In genomic region chr12:67441736-67442346, GRCh38 we compare ENCODE assay signal across 9 cellular contexts.
A peak's percentile ranks its signal among the peaks of the same experiment; 100 is the strongest.
DNase-seq lines count a peak whose midpoint lies in the region; ATAC-seq and TF ChIP-seq lines count a peak whose summit lies in the region.
"Had no signal": no experiment of that assay in that cellular context is flagged by ENCODE, and none has a peak within 500 bp of the region (broad histone marks: within the 10 kb centered on the region; RNA-seq: fewer than 3 reads in every experiment).

No MANE protein-coding gene starts in this region.

- no peak overlapping the region for H3K27ac ChIP-seq in PC-3 (ENCODE audit: low read length)

- no peaks in the 10 kb centered on the region for H3K9me3 ChIP-seq in PC-3 (ENCODE audit: low read length)

- H3F3A ChIP-seq in PC-3 (ENCODE audit: low read length, unreplicated experiment) = no peaks in the 10 kb centered on the region

- no peaks in the 10 kb centered on the region for H3K9me2 ChIP-seq in PC-3 (replicated peaks; ENCODE audit: low read length)

- peaks cover 0 to 3% of the 10 kb centered on the region in 2 donors for H3K9me3 Mint-ChIP-seq in activated T-cell treated with anti-CD3 and anti-CD28 coated beads, Interleukin-2, amount 50 U/mL, for 72 hours
- peaks cover 24% of the 10 kb centered on the region for H3K9me3 Mint-ChIP-seq in nephron progenitor cell
- H3K9me3 Mint-ChIP-seq in stimulated activated naive CD8-positive, alpha-beta T cell treated with anti-CD3 and anti-CD28 coated beads, Interleukin-15, amount 100 ng/mL, for 72 hours = peaks cover 8 to 12% of the 10 kb centered on the region in 2 donors
- H3K9me3 Mint-ChIP-seq: dendritic cell treated with granulocyte-macrophage colony-stimulating factor and Interleukin-4, amounts not matched to agents 40 ng/mL and 50 ng/mL, for 4 days had no signal

- H3K27me3 Mint-ChIP-seq in activated T-cell treated with anti-CD3 and anti-CD28 coated beads, Interleukin-2, amount 50 U/mL, for 72 hours (ENCODE audit: low read depth) = peaks cover 26% of the 10 kb centered on the region
- peaks cover 5% of the 10 kb centered on the region for H3K27me3 Mint-ChIP-seq in nephron progenitor cell (ENCODE audit: low read depth, poor library complexity)
- H3K27me3 Mint-ChIP-seq in stimulated activated naive CD8-positive, alpha-beta T cell treated with anti-CD3 and anti-CD28 coated beads, Interleukin-15, amount 100 ng/mL, for 72 hours = no peaks in the 10 kb centered on the region

- no peaks in the 10 kb centered on the region for H3K27me3 ChIP-seq in PC-3 (ENCODE audit: low read length)

- peaks cover 9% of the 10 kb centered on the region; the same call in 1 of the 2 replicates for H3K4me1 ChIP-seq in PC-3 (ENCODE audit: insufficient read depth, low read length)

- peak overlapping the region; percentile 23 to 40 for H3K4me3 Mint-ChIP-seq in activated T-cell treated with anti-CD3 and anti-CD28 coated beads, Interleukin-2, amount 50 U/mL, for 72 hours
- no peak overlapping the region for H3K4me3 Mint-ChIP-seq in nephron progenitor cell
- peak overlapping the region in 1 of 2 donors; percentile 1 for H3K4me3 Mint-ChIP-seq in stimulated activated naive CD8-positive, alpha-beta T cell treated with anti-CD3 and anti-CD28 coated beads, Interleukin-15, amount 100 ng/mL, for 72 hours
- H3K4me3 Mint-ChIP-seq: dendritic cell treated with granulocyte-macrophage colony-stimulating factor and Interleukin-4, amounts not matched to agents 40 ng/mL and 50 ng/mL, for 4 days had no signal

- DNase-seq in D341Med (ENCODE audit: low spot score) (peak; percentile 87), HuH-7.5 (ENCODE audit: low spot score) (peak; percentile 60), PC-3 (peak; percentile 82), fibroblast of mammary gland (ENCODE audit: low read depth) (peak; percentile 81), nephron progenitor cell (peak; percentile 81)
- DNase-seq in activated T-cell treated with anti-CD3 and anti-CD28 coated beads, Interleukin-2, amount 50 U/mL, for 72 hours = peak; percentile 78
- DNase-seq in stimulated activated naive CD8-positive, alpha-beta T cell treated with anti-CD3 and anti-CD28 coated beads, Interleukin-15, amount 100 ng/mL, for 72 hours = peak; percentile 66 to 69

- ATAC-seq in GM21423 (IDR thresholded peaks at IDR 0.05; ENCODE audit: unreplicated experiment) = peak; percentile 83
- ATAC-seq in PC-3 = peak; percentile 98
- ATAC-seq in activated T-cell treated with anti-CD3 and anti-CD28 coated beads, Interleukin-2, amount 50 U/mL, for 72 hours (replicated peaks in 1 of 2) = peak; percentile 81 to 93
- peak; percentile 87 for ATAC-seq in stimulated activated naive CD8-positive, alpha-beta T cell treated with anti-CD3 and anti-CD28 coated beads, Interleukin-15, amount 100 ng/mL, for 72 hours

- peak; percentile 89 for TF ChIP-seq CTCF in PC-3 (conservative IDR thresholded peaks at IDR 0.05; ENCODE audit: low read depth, low read length)
- peak; percentile 95 for TF ChIP-seq CTCF in fibroblast of mammary gland (conservative IDR thresholded peaks at IDR 0.05; ENCODE audit: control insufficient read depth, insufficient read depth, low read depth, low read length)
- TF ChIP-seq CTCF in nephron progenitor cell (IDR thresholded peaks at IDR 0.05) = peak; percentile 76

- H3K4me2 ChIP-seq in PC-3 (ENCODE audit: low read length) = peak overlapping the region; percentile 35; the same call in 1 of the 2 replicates

- H4K20me1 ChIP-seq in PC-3 (ENCODE audit: low read length) = no peaks in the 10 kb centered on the region

- peak overlapping the region; percentile 48; the same call in 1 of the 2 replicates for H2AFZ ChIP-seq in PC-3 (ENCODE audit: low read length)

- POLR2A ChIA-PET in PC-3 (lab: Charles Lee; ENCODE audit: unreplicated experiment) = no interaction called here

- H3K27ac Mint-ChIP-seq in activated T-cell treated with anti-CD3 and anti-CD28 coated beads, Interleukin-2, amount 50 U/mL, for 72 hours = no peak overlapping the region
- H3K27ac Mint-ChIP-seq in nephron progenitor cell = no peak overlapping the region
- no peak overlapping the region for H3K27ac Mint-ChIP-seq in stimulated activated naive CD8-positive, alpha-beta T cell treated with anti-CD3 and anti-CD28 coated beads, Interleukin-15, amount 100 ng/mL, for 72 hours
- H3K27ac Mint-ChIP-seq: dendritic cell treated with granulocyte-macrophage colony-stimulating factor and Interleukin-4, amounts not matched to agents 40 ng/mL and 50 ng/mL, for 4 days had no signal

- CTCF ChIA-PET in PC-3 (lab: Charles Lee) = no interaction called here

- H3K4me3 ChIP-seq in PC-3 (ENCODE audit: low read length) (no peak overlapping the region), fibroblast of mammary gland (ENCODE audit: control insufficient read depth, low read depth, low read length) (no peak overlapping the region)

- H3K36me3 Mint-ChIP-seq in activated T-cell treated with anti-CD3 and anti-CD28 coated beads, Interleukin-2, amount 50 U/mL, for 72 hours (ENCODE audit: insufficient read depth in 2 of 2) = peaks cover 1 to 3% of the 10 kb centered on the region in 2 donors
- peaks cover 8% of the 10 kb centered on the region for H3K36me3 Mint-ChIP-seq in nephron progenitor cell (ENCODE audit: low read depth)

- no peaks in the 10 kb centered on the region for H3K36me3 ChIP-seq in PC-3 (ENCODE audit: low read depth, low read length)

- no peaks in the 10 kb centered on the region for H3K79me2 ChIP-seq in PC-3 (ENCODE audit: low read length)

- BruUV-seq in PC-3 (replicated peaks; lab: Mats Ljungman, UMichigan) = no TSS peak

- H3K4me1 Mint-ChIP-seq in activated T-cell treated with anti-CD3 and anti-CD28 coated beads, Interleukin-2, amount 50 U/mL, for 72 hours (ENCODE audit: low read depth) = peaks cover 28% of the 10 kb centered on the region
- H3K4me1 Mint-ChIP-seq in nephron progenitor cell = peaks cover 26% of the 10 kb centered on the region
- peaks cover 19% of the 10 kb centered on the region for H3K4me1 Mint-ChIP-seq in stimulated activated naive CD8-positive, alpha-beta T cell treated with anti-CD3 and anti-CD28 coated beads, Interleukin-15, amount 100 ng/mL, for 72 hours

- intact Hi-C loops in PC-3 (cut with micrococcal nuclease) = loop anchor here (1.0 to 2.0 kb wide), 3 partner anchors 87 to 501 kb away; partner anchors contain the start of gene DYRK2

- no peak overlapping the region for H3K9ac ChIP-seq in PC-3 (ENCODE audit: low read length)
